In the genomic region with DNA sequence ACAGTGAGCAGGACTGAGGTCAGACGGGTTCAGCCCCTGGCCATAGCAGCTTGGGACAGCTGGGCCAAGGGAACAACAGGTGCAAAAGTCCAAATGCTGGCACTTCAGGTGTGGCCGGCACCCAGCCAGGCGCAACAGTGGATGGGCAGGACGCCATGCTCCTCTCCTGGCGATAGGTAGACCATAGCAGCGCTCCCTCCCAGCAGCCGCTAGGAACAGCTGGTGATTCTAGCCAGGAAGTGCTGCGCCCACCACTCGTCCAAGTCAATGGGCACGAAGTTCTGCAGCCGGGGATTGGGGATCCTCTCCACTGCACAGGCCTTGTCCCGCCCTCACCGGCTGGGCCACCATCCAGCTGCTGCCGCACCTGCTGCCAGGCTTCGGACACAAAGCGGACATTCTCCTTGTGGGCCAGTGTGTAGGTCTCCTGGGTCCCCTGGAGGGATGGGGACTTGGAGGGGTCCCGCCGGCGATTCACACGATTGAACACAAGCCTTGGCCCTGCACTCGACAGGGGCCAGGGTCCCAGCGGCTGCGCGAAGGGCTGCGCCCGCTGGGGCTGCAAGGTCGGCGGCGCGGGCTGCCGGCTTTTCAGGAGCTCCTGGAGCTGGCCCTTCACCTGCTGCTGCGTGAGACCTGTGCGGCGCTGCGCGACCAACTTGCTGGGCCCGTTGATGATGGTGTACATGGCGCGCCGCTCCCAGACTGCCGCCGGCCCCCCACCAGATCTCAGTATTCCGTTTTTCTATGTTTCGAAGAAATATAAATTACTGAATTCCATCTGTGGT, we compare ENCODE assay signal across 1 cellular context.
TF ChIP-seq lines count a peak whose summit lies in the region.

No MANE protein-coding gene starts in this region.

TF ChIP-seq in HepG2, 621 proteins besides CTCF, POLR2A, EP300 and RAD21:
- TF ChIP-seq, protein P1, sequence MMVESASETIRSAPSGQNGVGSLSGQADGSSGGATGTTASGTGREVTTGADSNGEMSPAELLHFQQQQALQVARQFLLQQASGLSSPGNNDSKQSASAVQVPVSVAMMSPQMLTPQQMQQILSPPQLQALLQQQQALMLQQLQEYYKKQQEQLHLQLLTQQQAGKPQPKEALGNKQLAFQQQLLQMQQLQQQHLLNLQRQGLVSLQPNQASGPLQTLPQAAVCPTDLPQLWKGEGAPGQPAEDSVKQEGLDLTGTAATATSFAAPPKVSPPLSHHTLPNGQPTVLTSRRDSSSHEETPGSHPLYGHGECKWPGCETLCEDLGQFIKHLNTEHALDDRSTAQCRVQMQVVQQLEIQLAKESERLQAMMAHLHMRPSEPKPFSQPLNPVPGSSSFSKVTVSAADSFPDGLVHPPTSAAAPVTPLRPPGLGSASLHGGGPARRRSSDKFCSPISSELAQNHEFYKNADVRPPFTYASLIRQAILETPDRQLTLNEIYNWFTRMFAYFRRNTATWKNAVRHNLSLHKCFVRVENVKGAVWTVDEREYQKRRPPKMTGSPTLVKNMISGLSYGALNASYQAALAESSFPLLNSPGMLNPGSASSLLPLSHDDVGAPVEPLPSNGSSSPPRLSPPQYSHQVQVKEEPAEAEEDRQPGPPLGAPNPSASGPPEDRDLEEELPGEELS (CRISPR knock-in tag; IDR thresholded peaks at IDR 0.05): no peak
